In the genomic region with DNA sequence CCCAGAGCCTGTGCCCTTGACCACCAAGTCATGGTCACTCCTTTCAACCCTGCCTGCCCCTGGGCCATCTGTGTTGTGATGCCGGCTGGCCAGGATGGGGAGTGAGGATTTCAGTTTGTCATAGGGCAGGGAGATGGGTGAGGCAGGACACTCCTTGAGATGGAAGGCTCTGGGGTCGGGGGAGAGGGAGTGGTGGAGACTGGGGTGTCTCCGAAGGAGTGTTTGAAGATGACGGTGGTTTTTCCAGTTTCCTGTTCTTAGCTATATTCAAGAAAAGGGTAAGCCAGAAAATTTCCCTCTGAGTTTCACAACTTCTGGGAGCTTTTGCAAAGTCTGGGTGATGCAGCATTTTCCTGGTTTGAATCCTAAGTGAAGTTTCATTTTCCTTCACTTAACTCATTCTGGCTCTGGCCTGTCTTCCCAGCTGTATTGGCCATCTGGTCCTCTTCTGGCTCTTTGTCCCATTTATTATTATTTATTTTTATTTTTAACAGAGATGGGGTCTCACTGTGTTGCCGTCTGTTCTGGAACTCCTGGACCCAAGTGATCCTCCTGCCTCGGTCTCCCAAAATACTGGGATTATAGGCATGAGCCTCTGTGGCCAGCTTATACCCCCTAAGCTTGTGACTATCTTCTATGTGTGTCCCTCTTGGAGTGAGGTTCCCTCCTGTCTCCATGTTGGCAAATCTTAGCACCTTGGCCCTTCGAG, we compare ENCODE assay signal across 14 cellular contexts. TPM values are rescaled to one million over a fixed set of nuclear protein-coding genes. Genes with fewer than 3 reads are reported as not detected.
DNase-seq lines count a peak whose midpoint lies in the region; ATAC-seq and TF ChIP-seq lines count a peak whose summit lies in the region.
"Had no signal": no experiment of that assay in that cellular context is flagged by ENCODE, and none has a peak within 500 bp of the region (broad histone marks: within the 10 kb centered on the region; RNA-seq: fewer than 3 reads in every experiment).

No MANE protein-coding gene starts in this region.

- no peak overlapping the region for H3K4me3 Mint-ChIP-seq in activated CD4-positive, alpha-beta T cell treated with anti-CD3 and anti-CD28 coated beads, Interleukin-2, amount 10 ng/mL, durations not matched to agents 7 days and 5 days

- H3K36me3 ChIP-seq in esophagus muscularis mucosa, result no peaks in the 10 kb centered on the region
- no peaks in the 10 kb centered on the region for H3K36me3 ChIP-seq in upper lobe of right lung

- ATAC-seq in omental fat pad (ENCODE audit: low FRiP score) (peak; percentile 82), upper lobe of right lung (peak; percentile 28), GM18505 (IDR thresholded peaks at IDR 0.05; ENCODE audit: unreplicated experiment) (no peak)

- CTCF ChIA-PET in activated CD4-positive, alpha-beta T cell treated with anti-CD3 and anti-CD28 coated beads, Interleukin-2, amount 10 ng/mL, durations not matched to agents 7 days and 5 days (lab: Charles Lee), result interaction anchor here (1.0 to 1.5 kb wide), 2 partner anchors 9 to 50 kb away, joined by 3 to 4 read pairs; no protein-coding TSS in a partner anchor

- intact Hi-C loops in esophagus muscularis mucosa (cut with DNase I), result no loop called here
- intact Hi-C loops in upper lobe of right lung (cut with DNase I), result no loop called here

- peaks cover 40 to 100% (median 87%) of the 10 kb centered on the region in 4 donors for H3K4me1 ChIP-seq in esophagus muscularis mucosa
- peaks cover 28% of the 10 kb centered on the region for H3K4me1 ChIP-seq in upper lobe of right lung

- H3K27ac ChIP-seq in esophagus muscularis mucosa (replicated peaks in 1 of 4) (peak overlapping the region; percentile 82 to 89 (median 86)), upper lobe of right lung (peak overlapping the region; percentile 79)
- H3K27ac ChIP-seq: 22Rv1, dorsolateral prefrontal cortex had no signal

- WGBS in esophagus muscularis mucosa, result 70% methylated on average over 7 of the region's 7 CpGs

- TF ChIP-seq EP300 in esophagus muscularis mucosa (IDR thresholded peaks at IDR 0.05), result no peak

- H3K27me3 Mint-ChIP-seq in activated CD4-positive, alpha-beta T cell treated with anti-CD3 and anti-CD28 coated beads, Interleukin-2, amount 10 ng/mL, durations not matched to agents 7 days and 5 days, result no peaks in the 10 kb centered on the region
- H3K27me3 Mint-ChIP-seq: progenitor cell of endocrine pancreas had no signal

- no peaks in the 10 kb centered on the region for H3K27me3 ChIP-seq in esophagus muscularis mucosa
- H3K27me3 ChIP-seq in upper lobe of right lung, result no peaks in the 10 kb centered on the region
- H3K27me3 ChIP-seq: dorsolateral prefrontal cortex had no signal

- peak overlapping the region; percentile 72 for H3K27ac Mint-ChIP-seq in activated CD4-positive, alpha-beta T cell treated with anti-CD3 and anti-CD28 coated beads, Interleukin-2, amount 10 ng/mL, durations not matched to agents 7 days and 5 days
- H3K27ac Mint-ChIP-seq: progenitor cell of endocrine pancreas had no signal

- peaks cover 0 to 10% (median 4%) of the 10 kb centered on the region in 4 donors for H3K9me3 ChIP-seq in esophagus muscularis mucosa
- peaks cover 3% of the 10 kb centered on the region for H3K9me3 ChIP-seq in upper lobe of right lung

- H3K36me3 Mint-ChIP-seq in activated CD4-positive, alpha-beta T cell treated with anti-CD3 and anti-CD28 coated beads, Interleukin-2, amount 10 ng/mL, durations not matched to agents 7 days and 5 days (ENCODE audit: low read depth), result peaks cover 95% of the 10 kb centered on the region

- peaks cover 59% of the 10 kb centered on the region for H3K9me3 Mint-ChIP-seq in activated CD4-positive, alpha-beta T cell treated with anti-CD3 and anti-CD28 coated beads, Interleukin-2, amount 10 ng/mL, durations not matched to agents 7 days and 5 days

- in situ Hi-C loops in KBM-7 (cut with MboI; ENCODE audit: low pct_unique_long_range_greater_than_20kb, low sequenced_read_pairs), result no loop called here

- POLR2A ChIA-PET in activated CD4-positive, alpha-beta T cell treated with anti-CD3 and anti-CD28 coated beads, Interleukin-2, amount 10 ng/mL, durations not matched to agents 7 days and 5 days (lab: Charles Lee), result no interaction called here

- H3K4me1 Mint-ChIP-seq in activated CD4-positive, alpha-beta T cell treated with anti-CD3 and anti-CD28 coated beads, Interleukin-2, amount 10 ng/mL, durations not matched to agents 7 days and 5 days, result peaks cover 2% of the 10 kb centered on the region

- TF ChIP-seq CTCF in esophagus muscularis mucosa (IDR thresholded peaks at IDR 0.05) (no peak), omental fat pad (IDR thresholded peaks at IDR 0.05) (no peak), upper lobe of right lung (IDR thresholded peaks at IDR 0.05) (no peak)

- H3K4me3 ChIP-seq in esophagus muscularis mucosa (no peak overlapping the region), upper lobe of right lung (no peak overlapping the region)
- H3K4me3 ChIP-seq: dorsolateral prefrontal cortex had no signal

- TF ChIP-seq POLR2A in esophagus muscularis mucosa (IDR thresholded peaks at IDR 0.05; ENCODE audit: low read depth) (no peak), GM18505 (IDR thresholded peaks at IDR 0.05; ENCODE audit: borderline replicate concordance, extremely low read depth, insufficient read depth, insufficient read length) (no peak)

- DNase-seq in activated CD4-positive, alpha-beta T cell treated with anti-CD3 and anti-CD28 coated beads, Interleukin-2, amount 10 ng/mL, durations not matched to agents 7 days and 5 days, result no peak
- DNase-seq in activated CD4-positive, alpha-beta T cell treated with anti-CD3 and anti-CD28 coated beads, Interleukin-2, amount 50 U/mL, for 48 hours, result no peak
- DNase-seq in esophagus muscularis mucosa (ENCODE audit: extremely low spot score), result no peak
- no peak for DNase-seq in omental fat pad (ENCODE audit: low spot score)
- no peak for DNase-seq in upper lobe of right lung
- no peak for DNase-seq in NAMALWA (ENCODE audit: low spot score)
- no peak for DNase-seq in KBM-7
- DNase-seq: activated T-cell treated with anti-CD3 and anti-CD28 coated beads, Interleukin-2, amount 50 U/mL, for 48 hours; dorsolateral prefrontal cortex; NCI-H1048; T1000 had no signal

RNA-seq across cellular contexts. Expression of gene ABCC1, which starts 27.7 kb away (rescaled TPM):
- 10 to 100 TPM; 51.7 to 55.2 TPM for total RNA-seq in activated CD4-positive, alpha-beta T cell treated with anti-CD3 and anti-CD28 coated beads, Interleukin-2, amount 10 ng/mL, durations not matched to agents 7 days and 5 days
- total RNA-seq in esophagus muscularis mucosa (100 to 1,000 TPM in 2 of 4 donors, 10 to 100 TPM in 2; 61.8 to 141 (median 103) TPM), omental fat pad (10 to 100 TPM; 21.8 to 53.2 (median 36.3) TPM), upper lobe of right lung (50.6 TPM)
